In genomic region chr1:100076319-100076718, GRCh38 we compare ENCODE assay signal across 20 cellular contexts. TPM values are rescaled to one million over a fixed set of nuclear protein-coding genes. Genes with fewer than 3 reads are reported as not detected.
DNase-seq lines count a peak whose midpoint lies in the region; ATAC-seq lines count a peak whose summit lies in the region.
"Had no signal": no experiment of that assay in that cellular context is flagged by ENCODE, and none has a peak within 500 bp of the region (broad histone marks: within the 10 kb centered on the region; RNA-seq: fewer than 3 reads in every experiment).

No MANE protein-coding gene starts in this region.

- H4K8ac ChIP-seq in mesenchymal stem cell (ENCODE audit: low read length): no peak overlapping the region

- WGBS in mesenchymal stem cell: no CpG with 5 or more reads among the region's 2 CpGs

- H3K27ac ChIP-seq in mesenchymal stem cell (ENCODE audit: low read length, poor library complexity, severe bottlenecking): no peak overlapping the region
- H3K27ac ChIP-seq: left lung, ovary had no signal

- DNase-seq in mesenchymal stem cell (no peak), AML-193 (lab: John Stamatoyannopoulos, UW) (no peak), H7 (no peak), T1000 (lab: John Stamatoyannopoulos, UW) (no peak)
- DNase-seq: activated gamma-delta T cell; anterior cingulate cortex; DMS 273 treated with DMSO at 0.1 percent for 48 hours; foreskin fibroblast; GF-D8; Kasumi-1; left lung; NCI-H1105 treated with DMSO at 0.1 percent for 48 hours; NCI-H2171 treated with DMSO at 0.1 percent for 48 hours; ovary; stimulated activated CD4-positive, alpha-beta T cell treated with anti-CD3 and anti-CD28 coated beads, Interleukin-2, amount 100 ng/mL, for 48 hours had no signal

- no peak overlapping the region for H3K4ac ChIP-seq in mesenchymal stem cell (ENCODE audit: low read depth in 1 of 2, low read length in 2 of 2)

- H2BK12ac ChIP-seq in mesenchymal stem cell (ENCODE audit: low read length in 2 of 2): no peak overlapping the region

- H3K36me3 ChIP-seq in mesenchymal stem cell (ENCODE audit: control insufficient read depth in 1 of 2, insufficient read depth in 2 of 2, low read depth in 1 of 2, low read length in 2 of 2) (peaks cover 25 to 79% of the 10 kb centered on the region in 2 experiments), H7 (replicated peaks; ENCODE audit: control insufficient read depth, insufficient read depth, low read length) (peaks cover 14% of the 10 kb centered on the region)
- H3K36me3 ChIP-seq: ovary had no signal

- H4K91ac ChIP-seq in mesenchymal stem cell (ENCODE audit: low read length): no peak overlapping the region

- H3K18ac ChIP-seq in mesenchymal stem cell (ENCODE audit: low read depth in 1 of 2, low read length in 2 of 2): no peak overlapping the region

- no peaks in the 10 kb centered on the region for H3K4me1 ChIP-seq in mesenchymal stem cell (ENCODE audit: control insufficient read depth, insufficient read depth, low read depth, low read length)
- H3K4me1 ChIP-seq: left lung had no signal

- no peak overlapping the region for H3K14ac ChIP-seq in mesenchymal stem cell (ENCODE audit: low read length in 2 of 2)

- H3K9ac ChIP-seq in mesenchymal stem cell (ENCODE audit: low read length): peak overlapping the region; percentile 57

- peaks cover 40% of the 10 kb centered on the region for H3K79me1 ChIP-seq in mesenchymal stem cell (replicated peaks; ENCODE audit: low read length, poor library complexity, severe bottlenecking)

- ATAC-seq in GM18508 (IDR thresholded peaks at IDR 0.05; ENCODE audit: insufficient read depth, unreplicated experiment): peak; percentile 1
- peak; percentile 14 for ATAC-seq in GM19452 (IDR thresholded peaks at IDR 0.05; ENCODE audit: unreplicated experiment)
- peak; percentile 8 for ATAC-seq in HG03045 (IDR thresholded peaks at IDR 0.05; ENCODE audit: unreplicated experiment)
- no peak for ATAC-seq in activated CD4-positive, CD25-positive, alpha-beta regulatory T cell treated with anti-CD3 and anti-CD28 coated beads, Interleukin-2, amount 50 U/mL, for 24 hours
- ATAC-seq: HCT116, left lung had no signal

- H2BK15ac ChIP-seq in mesenchymal stem cell (ENCODE audit: low read depth, poor library complexity, severe bottlenecking): no peak overlapping the region

- H3K27me3 ChIP-seq in mesenchymal stem cell (ENCODE audit: control insufficient read depth in 1 of 2, insufficient read depth in 1 of 2, low read length in 2 of 2) (no peaks in the 10 kb centered on the region), H7 (ENCODE audit: control insufficient read depth, insufficient read depth, low read length) (no peaks in the 10 kb centered on the region)
- H3K27me3 ChIP-seq: left lung, ovary had no signal

- no peak overlapping the region for H2BK120ac ChIP-seq in mesenchymal stem cell (ENCODE audit: low read depth, low read length)

- H2AFZ ChIP-seq in mesenchymal stem cell (ENCODE audit: low read depth, low read length): no peak overlapping the region

- H3K23ac ChIP-seq in mesenchymal stem cell (ENCODE audit: low read length in 2 of 2): no peak overlapping the region

- no peak overlapping the region for H2BK5ac ChIP-seq in mesenchymal stem cell (ENCODE audit: low read depth, low read length, poor library complexity, severe bottlenecking)

- no peak overlapping the region for H3K4me3 ChIP-seq in mesenchymal stem cell (ENCODE audit: insufficient read depth in 1 of 2, low read depth in 1 of 2, low read length in 2 of 2)
- H3K4me3 ChIP-seq in H7 (ENCODE audit: insufficient read depth, low read depth, low read length): no peak overlapping the region
- H3K4me3 ChIP-seq: left lung, ovary had no signal

- H2AK5ac ChIP-seq in mesenchymal stem cell (ENCODE audit: low read length, severe bottlenecking): no peak overlapping the region

- no peaks in the 10 kb centered on the region for H3K9me3 ChIP-seq in mesenchymal stem cell (ENCODE audit: control insufficient read depth, low read length)
- H3K9me3 ChIP-seq: left lung, ovary had no signal

- no peak overlapping the region for H3K4me2 ChIP-seq in mesenchymal stem cell (ENCODE audit: low read length, poor library complexity, severe bottlenecking)

RNA-seq across cellular contexts. Expression of gene SASS6, which starts 56.4 kb away (rescaled TPM):
- 1.4 TPM for polyA plus RNA-seq in mesenchymal stem cell (2013, experiment 1 of 2)
- 1.5 TPM for polyA plus RNA-seq in mesenchymal stem cell (2013, experiment 2 of 2)
- total RNA-seq in H7 (2014; rRNA removed; shearing (Covaris generic)): 11.1 and 18.1 TPM in 2 replicates

RNA-seq across cellular contexts. Expression of gene TRMT13, which starts 56.6 kb away (rescaled TPM):
- polyA plus RNA-seq in mesenchymal stem cell (2013, experiment 1 of 2): 6.4 TPM
- 6.7 TPM for polyA plus RNA-seq in mesenchymal stem cell (2013, experiment 2 of 2)
- 10.7 and 16.8 TPM in 2 replicates for total RNA-seq in H7 (2014; rRNA removed; shearing (Covaris generic))

Comparison
In these comparisons a context has a peak if more than half of its experiments do, and no peak if none do; other contexts are left out.
1. ATAC-seq: peak in GM18508 (single experiment), GM19452 (single experiment) and HG03045 (single experiment); none in activated CD4-positive, CD25-positive, alpha-beta regulatory T cell treated with anti-CD3 and anti-CD28 coated beads, Interleukin-2, amount 50 U/mL, for 24 hours (0 of 2).